Comparison of ENCODE assay signal across 29 cellular contexts in the genomic region with DNA sequence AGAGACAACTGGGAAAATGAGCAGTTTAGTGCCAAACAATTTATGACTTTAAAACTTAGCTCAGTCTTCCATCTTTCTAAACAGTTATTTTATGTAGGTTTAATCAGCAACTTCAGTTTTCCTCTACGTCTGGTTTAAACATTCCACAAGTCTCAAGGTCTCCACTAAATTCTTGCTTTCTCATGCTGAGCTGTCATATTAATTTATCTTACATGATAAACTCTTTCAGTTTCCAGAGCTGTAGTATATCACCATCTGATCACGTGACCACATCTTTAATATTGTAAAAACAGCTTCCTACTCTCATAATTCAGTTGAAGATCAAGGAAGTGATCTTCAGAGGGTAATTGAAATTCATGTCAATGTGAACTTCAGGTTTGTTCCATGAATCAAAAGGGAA.
DNase-seq lines count a peak whose midpoint lies in the region; ATAC-seq and TF ChIP-seq lines count a peak whose summit lies in the region.
"Had no signal": no experiment of that assay in that cellular context is flagged by ENCODE, and none has a peak within 500 bp of the region (broad histone marks: within the 10 kb centered on the region; RNA-seq: fewer than 3 reads in every experiment).

No MANE protein-coding gene starts in this region.

- no peak for TF ChIP-seq POLR2A in erythroblast (IDR thresholded peaks at IDR 0.05; ENCODE audit: low read length)

- DNase-seq in HCEC 1CT = peak; percentile 52
- DNase-seq in erythroblast (lab: John Stamatoyannopoulos, UW) = peak; percentile 21 to 48
- peak; percentile 28 for DNase-seq in retinal pigment epithelial cell (ENCODE audit: low read depth)
- no peak for DNase-seq in iPS-NIHi11 (ENCODE audit: low spot score)
- DNase-seq: activated CD4-positive, alpha-beta T cell treated with anti-CD3 and anti-CD28 coated beads, Interleukin-2, amount 10 ng/mL, durations not matched to agents 24 days and 14 days; activated effector memory CD4-positive, alpha-beta T cell treated with anti-CD3 and anti-CD28 coated beads, Interleukin-2, amount 50 U/mL, for 16 hours; activated naive CD8-positive, alpha-beta T cell treated with anti-CD3 and anti-CD28 coated beads for 36 hours; activated T-cell treated with anti-CD3 and anti-CD28 coated beads, Interleukin-2, amount 50 U/mL, for 1 hour; central memory CD4-positive, alpha-beta T cell; COR-L47; DMS79 treated with DMSO at 0.1 percent for 48 hours; GF-D8; left lung; mesendoderm; MM.1S; NCI-H1417; NCI-H2029; NCI-H526; NK-92 treated with Interleukin-12 subunit alpha and Interleukin-12 subunit beta, amount 100 ng/mL, for 24 hours; PC-3; retina; stimulated activated naive CD4-positive, alpha-beta T cell treated with Interleukin-2 at 50 U/mL for 16 hours; upper lobe of right lung; WERI-Rb-1 had no signal

- TF ChIP-seq CTCF in retinal pigment epithelial cell (conservative IDR thresholded peaks at IDR 0.05; ENCODE audit: low read depth, low read length) = no peak

- no peak overlapping the region for H3K4me3 ChIP-seq in retinal pigment epithelial cell (ENCODE audit: low read length)
- H3K4me3 ChIP-seq: left lung, smooth muscle cell, suprapubic skin, upper lobe of right lung had no signal

- no peak; the same call in 2 of the 3 replicates for ATAC-seq in SK-N-SH treated with all-trans-retinoic acid at 6 μM for 48 hours
- no peak for ATAC-seq in HG03159 (IDR thresholded peaks at IDR 0.05; ENCODE audit: unreplicated experiment)
- ATAC-seq in GM21360 (IDR thresholded peaks at IDR 0.05; ENCODE audit: unreplicated experiment) = no peak
- ATAC-seq: left lung, PC-3, upper lobe of right lung had no signal

TF ChIP-seq in SK-N-SH treated with all-trans-retinoic acid at 6 μM for 48 hours, 23 proteins besides CTCF, POLR2A, EP300 and RAD21:
- TF ChIP-seq TOX (CRISPR knock-in tag; IDR thresholded peaks at IDR 0.05; ENCODE audit: borderline replicate concordance) = 0 out of 2 replicates have a peak, but pooled peaks have one; percentile 15
- TF ChIP-seq OSR1 (CRISPR knock-in tag; IDR thresholded peaks at IDR 0.05) = no peak
- TF ChIP-seq ISL1 (CRISPR knock-in tag; IDR thresholded peaks at IDR 0.05) = peak; percentile 53
- no peak for TF ChIP-seq ZNF565 (CRISPR knock-in tag; conservative IDR thresholded peaks at IDR 0.05; ENCODE audit: low read depth)
